ENCODE assay signal across 1 cellular context in the genomic region with DNA sequence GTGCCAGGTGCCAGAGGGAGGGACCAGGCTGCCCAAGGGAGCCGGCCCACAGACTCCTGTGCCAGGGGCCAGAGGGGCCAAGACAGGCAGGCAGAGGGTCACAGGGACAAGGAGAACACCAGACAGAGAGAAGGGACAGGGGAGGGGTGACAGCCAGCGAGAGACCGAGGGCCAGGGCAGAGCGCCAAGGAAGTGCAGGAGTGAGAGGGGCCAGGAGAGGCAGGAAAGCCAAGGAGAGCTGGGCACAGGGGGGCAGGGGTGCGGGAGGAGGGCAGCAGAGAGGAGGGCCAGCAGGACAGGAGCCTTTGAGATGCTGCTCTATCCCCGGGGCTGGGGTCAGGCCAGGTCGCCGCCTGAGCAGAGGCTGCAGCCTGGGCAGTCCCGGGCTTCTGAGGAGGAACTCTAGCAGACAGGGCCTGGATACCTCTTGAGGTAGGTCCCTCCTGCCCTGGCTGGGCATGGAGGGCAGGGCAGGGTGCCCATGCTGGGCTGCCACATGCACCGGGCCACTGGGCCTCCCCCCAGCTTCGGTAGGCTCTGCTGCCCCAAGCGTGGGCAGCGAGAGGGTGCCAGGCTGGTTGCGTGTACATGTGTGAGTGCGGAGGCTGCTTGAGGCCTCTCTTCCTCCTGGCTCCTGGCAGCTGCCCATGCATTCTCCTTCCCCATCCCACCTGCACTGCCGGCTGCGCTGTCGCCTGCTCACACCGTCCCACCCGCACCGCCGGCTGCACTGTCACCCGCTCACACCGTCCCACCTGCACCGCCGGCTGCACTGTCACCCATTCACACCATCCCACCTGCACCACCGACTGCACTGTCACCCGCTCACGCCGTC.
TF ChIP-seq lines count a peak whose summit lies in the region.

No MANE protein-coding gene starts in this region.

TF ChIP-seq in SK-N-SH treated with all-trans-retinoic acid at 6 μM for 48 hours, 23 proteins besides CTCF, POLR2A, EP300 and RAD21:
- TF ChIP-seq, protein P1, sequence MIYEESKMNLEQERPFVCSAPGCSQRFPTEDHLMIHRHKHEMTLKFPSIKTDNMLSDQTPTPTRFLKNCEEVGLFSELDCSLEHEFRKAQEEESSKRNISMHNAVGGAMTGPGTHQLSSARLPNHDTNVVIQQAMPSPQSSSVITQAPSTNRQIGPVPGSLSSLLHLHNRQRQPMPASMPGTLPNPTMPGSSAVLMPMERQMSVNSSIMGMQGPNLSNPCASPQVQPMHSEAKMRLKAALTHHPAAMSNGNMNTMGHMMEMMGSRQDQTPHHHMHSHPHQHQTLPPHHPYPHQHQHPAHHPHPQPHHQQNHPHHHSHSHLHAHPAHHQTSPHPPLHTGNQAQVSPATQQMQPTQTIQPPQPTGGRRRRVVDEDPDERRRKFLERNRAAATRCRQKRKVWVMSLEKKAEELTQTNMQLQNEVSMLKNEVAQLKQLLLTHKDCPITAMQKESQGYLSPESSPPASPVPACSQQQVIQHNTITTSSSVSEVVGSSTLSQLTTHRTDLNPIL (CRISPR knock-in tag; IDR thresholded peaks at IDR 0.05; ENCODE audit: low read depth), result no peak
- TF ChIP-seq ZFP30 (CRISPR knock-in tag; IDR thresholded peaks at IDR 0.05) (no peak), ESRRG (CRISPR knock-in tag; IDR thresholded peaks at IDR 0.05) (no peak), ZC3H10 (CRISPR knock-in tag; IDR thresholded peaks at IDR 0.05) (no peak), ZNF565 (CRISPR knock-in tag; conservative IDR thresholded peaks at IDR 0.05; ENCODE audit: low read depth) (no peak), PPARA (CRISPR knock-in tag; IDR thresholded peaks at IDR 0.05; ENCODE audit: borderline replicate concordance) (no peak), TOX (CRISPR knock-in tag; IDR thresholded peaks at IDR 0.05; ENCODE audit: borderline replicate concordance) (no peak), BACH2 (CRISPR knock-in tag; IDR thresholded peaks at IDR 0.05; ENCODE audit: borderline replicate concordance) (no peak), CSDC2 (CRISPR knock-in tag; IDR thresholded peaks at IDR 0.05) (no peak), ISL1 (CRISPR knock-in tag; IDR thresholded peaks at IDR 0.05) (no peak), ZNF70 (CRISPR knock-in tag; IDR thresholded peaks at IDR 0.05) (no peak), ZFP3 (CRISPR knock-in tag; IDR thresholded peaks at IDR 0.05) (no peak), SNAI2 (CRISPR knock-in tag; IDR thresholded peaks at IDR 0.05) (no peak)
- TF ChIP-seq, protein P2, sequence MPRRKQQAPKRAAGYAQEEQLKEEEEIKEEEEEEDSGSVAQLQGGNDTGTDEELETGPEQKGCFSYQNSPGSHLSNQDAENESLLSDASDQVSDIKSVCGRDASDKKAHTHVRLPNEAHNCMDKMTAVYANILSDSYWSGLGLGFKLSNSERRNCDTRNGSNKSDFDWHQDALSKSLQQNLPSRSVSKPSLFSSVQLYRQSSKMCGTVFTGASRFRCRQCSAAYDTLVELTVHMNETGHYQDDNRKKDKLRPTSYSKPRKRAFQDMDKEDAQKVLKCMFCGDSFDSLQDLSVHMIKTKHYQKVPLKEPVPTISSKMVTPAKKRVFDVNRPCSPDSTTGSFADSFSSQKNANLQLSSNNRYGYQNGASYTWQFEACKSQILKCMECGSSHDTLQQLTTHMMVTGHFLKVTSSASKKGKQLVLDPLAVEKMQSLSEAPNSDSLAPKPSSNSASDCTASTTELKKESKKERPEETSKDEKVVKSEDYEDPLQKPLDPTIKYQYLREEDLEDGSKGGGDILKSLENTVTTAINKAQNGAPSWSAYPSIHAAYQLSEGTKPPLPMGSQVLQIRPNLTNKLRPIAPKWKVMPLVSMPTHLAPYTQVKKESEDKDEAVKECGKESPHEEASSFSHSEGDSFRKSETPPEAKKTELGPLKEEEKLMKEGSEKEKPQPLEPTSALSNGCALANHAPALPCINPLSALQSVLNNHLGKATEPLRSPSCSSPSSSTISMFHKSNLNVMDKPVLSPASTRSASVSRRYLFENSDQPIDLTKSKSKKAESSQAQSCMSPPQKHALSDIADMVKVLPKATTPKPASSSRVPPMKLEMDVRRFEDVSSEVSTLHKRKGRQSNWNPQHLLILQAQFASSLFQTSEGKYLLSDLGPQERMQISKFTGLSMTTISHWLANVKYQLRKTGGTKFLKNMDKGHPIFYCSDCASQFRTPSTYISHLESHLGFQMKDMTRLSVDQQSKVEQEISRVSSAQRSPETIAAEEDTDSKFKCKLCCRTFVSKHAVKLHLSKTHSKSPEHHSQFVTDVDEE (CRISPR knock-in tag; IDR thresholded peaks at IDR 0.05), result no peak
- TF ChIP-seq, protein P3, sequence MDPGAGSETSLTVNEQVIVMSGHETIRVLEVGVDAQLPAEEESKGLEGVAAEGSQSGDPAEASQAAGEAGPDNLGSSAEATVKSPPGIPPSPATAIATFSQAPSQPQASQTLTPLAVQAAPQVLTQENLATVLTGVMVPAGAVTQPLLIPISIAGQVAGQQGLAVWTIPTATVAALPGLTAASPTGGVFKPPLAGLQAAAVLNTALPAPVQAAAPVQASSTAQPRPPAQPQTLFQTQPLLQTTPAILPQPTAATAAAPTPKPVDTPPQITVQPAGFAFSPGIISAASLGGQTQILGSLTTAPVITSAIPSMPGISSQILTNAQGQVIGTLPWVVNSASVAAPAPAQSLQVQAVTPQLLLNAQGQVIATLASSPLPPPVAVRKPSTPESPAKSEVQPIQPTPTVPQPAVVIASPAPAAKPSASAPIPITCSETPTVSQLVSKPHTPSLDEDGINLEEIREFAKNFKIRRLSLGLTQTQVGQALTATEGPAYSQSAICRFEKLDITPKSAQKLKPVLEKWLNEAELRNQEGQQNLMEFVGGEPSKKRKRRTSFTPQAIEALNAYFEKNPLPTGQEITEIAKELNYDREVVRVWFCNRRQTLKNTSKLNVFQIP (CRISPR knock-in tag; IDR thresholded peaks at IDR 0.05; ENCODE audit: borderline replicate concordance, low read depth), result no peak
